ENCODE assay signal across 9 cellular contexts in the genomic region with DNA sequence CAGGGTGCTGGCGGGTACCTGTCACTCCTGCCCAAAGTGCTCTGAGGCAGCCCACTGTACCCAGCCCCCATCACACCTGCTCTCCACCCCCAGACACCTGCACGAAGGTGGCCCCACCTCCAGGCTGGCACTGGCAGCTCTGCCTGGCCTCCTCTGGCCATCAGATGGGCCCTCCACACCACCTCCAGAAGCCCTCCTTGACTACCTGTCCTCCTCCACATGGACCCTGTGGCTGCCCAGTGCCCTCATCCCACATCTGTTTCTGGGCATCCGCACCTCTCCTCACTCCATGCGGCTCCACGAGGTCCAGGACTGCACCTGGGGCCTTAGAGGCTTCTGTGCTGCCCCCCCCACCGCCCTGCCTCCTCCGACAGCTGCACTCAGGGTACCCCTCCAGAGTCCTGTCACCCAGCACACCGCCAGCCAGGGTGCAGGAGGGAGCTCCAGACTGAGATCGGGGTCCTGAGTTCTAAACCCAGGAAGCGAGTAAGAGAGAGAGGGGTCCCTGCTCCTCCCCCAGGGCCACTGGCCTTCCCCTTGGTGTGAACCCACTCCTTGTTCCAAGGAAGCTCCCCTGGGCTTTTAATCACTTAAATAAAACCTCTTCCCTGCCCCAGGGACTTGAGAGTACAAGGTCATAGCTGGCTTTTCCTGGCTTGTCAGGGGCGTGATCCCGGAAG. TPM values are rescaled to one million over a fixed set of nuclear protein-coding genes. Genes with fewer than 3 reads are reported as not detected.
DNase-seq lines count a peak whose midpoint lies in the region; ATAC-seq and TF ChIP-seq lines count a peak whose summit lies in the region.
"Had no signal": no experiment of that assay in that cellular context is flagged by ENCODE, and none has a peak within 500 bp of the region (broad histone marks: within the 10 kb centered on the region; RNA-seq: fewer than 3 reads in every experiment).

No MANE protein-coding gene starts in this region.

- H3K36me3 Mint-ChIP-seq in activated naive CD8-positive, alpha-beta T cell treated with anti-CD3 and anti-CD28 coated beads, Interleukin-2, amount 10 ng/mL, durations not matched to agents 7 days and 5 days = peaks cover 3% of the 10 kb centered on the region

- 48 to 68% methylated on average over 12 of the region's 12 CpGs for WGBS in sigmoid colon, 2 donors

- no peaks in the 10 kb centered on the region for H3K27me3 ChIP-seq in sigmoid colon
- no peaks in the 10 kb centered on the region for H3K27me3 ChIP-seq in HAP-1 (ENCODE audit: low read depth)

- no peaks in the 10 kb centered on the region for H3K9me3 Mint-ChIP-seq in activated naive CD8-positive, alpha-beta T cell treated with anti-CD3 and anti-CD28 coated beads, Interleukin-2, amount 10 ng/mL, durations not matched to agents 7 days and 5 days

- intact Hi-C loops in left cardiac atrium (cut with DNase I) = no loop called here
- intact Hi-C loops in sigmoid colon (cut with DNase I) = loop anchor here (5.0 kb wide), 1 partner anchor 100 kb away; no protein-coding TSS in a partner anchor

- H3K27ac Mint-ChIP-seq in activated naive CD8-positive, alpha-beta T cell treated with anti-CD3 and anti-CD28 coated beads, Interleukin-2, amount 10 ng/mL, durations not matched to agents 7 days and 5 days = peak overlapping the region; percentile 76

- H3K36me3 ChIP-seq in sigmoid colon = peaks cover 11 to 45% (median 14%) of the 10 kb centered on the region in 4 donors
- no peaks in the 10 kb centered on the region for H3K36me3 ChIP-seq in HAP-1 (replicated peaks)

- H3K4me1 ChIP-seq in sigmoid colon = peaks cover 0 to 52% (median 41%) of the 10 kb centered on the region in 4 donors
- 0 out of 2 replicates have a peak, but pooled peaks cover 5% of the 10 kb centered on the region for H3K4me1 ChIP-seq in HAP-1

- H3K4me3 Mint-ChIP-seq in activated naive CD8-positive, alpha-beta T cell treated with anti-CD3 and anti-CD28 coated beads, Interleukin-2, amount 10 ng/mL, durations not matched to agents 7 days and 5 days = peak overlapping the region; percentile 77

- in situ Hi-C loops in HAP-1 (cut with MboI; ENCODE audit: low sequenced_read_pairs) = no loop called here

- no peak for TF ChIP-seq EP300 in sigmoid colon (IDR thresholded peaks at IDR 0.05)

- no peak for TF ChIP-seq POLR2A in sigmoid colon (IDR thresholded peaks at IDR 0.05)

- DNase-seq in ELR (ENCODE audit: low read depth) (peak; percentile 33), left cardiac atrium (peak; percentile 22), sigmoid colon (no peak), HAP-1 (ENCODE audit: low spot score in 2 of 2) (no peak)
- no peak for DNase-seq in activated naive CD8-positive, alpha-beta T cell treated with anti-CD3 and anti-CD28 coated beads, Interleukin-2, amount 10 ng/mL, durations not matched to agents 7 days and 5 days
- DNase-seq: cortex of kidney had no signal

- H3K27ac ChIP-seq in sigmoid colon = peak overlapping the region; percentile 83 to 89 (median 86)

- H3K4me3 ChIP-seq in sigmoid colon (peak overlapping the region in 3 of 4 donors; percentile 87 to 100 (median 89)), HAP-1 (no peak overlapping the region)

- POLR2A ChIA-PET in activated naive CD8-positive, alpha-beta T cell treated with anti-CD3 and anti-CD28 coated beads, Interleukin-2, amount 10 ng/mL, durations not matched to agents 7 days and 5 days (lab: Charles Lee) = interaction anchor here (0.8 to 1.2 kb wide), 2 partner anchors 11 to 32 kb away, joined by 3 to 5 read pairs; no protein-coding TSS in a partner anchor

- H3K9me3 ChIP-seq in sigmoid colon (no peaks in the 10 kb centered on the region), HAP-1 (no peaks in the 10 kb centered on the region)

- ATAC-seq in activated naive CD8-positive, alpha-beta T cell treated with anti-CD3 and anti-CD28 coated beads, Interleukin-2, amount 10 ng/mL, durations not matched to agents 7 days and 5 days (ENCODE audit: low read depth) = no peak
- ATAC-seq in left cardiac atrium (no peak), HG03025 (IDR thresholded peaks at IDR 0.05; ENCODE audit: low FRiP score, unreplicated experiment) (no peak), GM19328 (IDR thresholded peaks at IDR 0.05; ENCODE audit: unreplicated experiment) (no peak), HG03135 (IDR thresholded peaks at IDR 0.05; ENCODE audit: unreplicated experiment) (no peak)

- H3K27me3 Mint-ChIP-seq in activated naive CD8-positive, alpha-beta T cell treated with anti-CD3 and anti-CD28 coated beads, Interleukin-2, amount 10 ng/mL, durations not matched to agents 7 days and 5 days = no peaks in the 10 kb centered on the region

- H3K4me1 Mint-ChIP-seq in activated naive CD8-positive, alpha-beta T cell treated with anti-CD3 and anti-CD28 coated beads, Interleukin-2, amount 10 ng/mL, durations not matched to agents 7 days and 5 days = peaks cover 37% of the 10 kb centered on the region

- TF ChIP-seq CTCF in sigmoid colon (IDR thresholded peaks at IDR 0.05) = no peak

RNA-seq across cellular contexts. Expression of gene CTSD, which starts 1.7 kb away (rescaled TPM):
- total RNA-seq in activated naive CD8-positive, alpha-beta T cell treated with anti-CD3 and anti-CD28 coated beads, Interleukin-2, amount 10 ng/mL, durations not matched to agents 7 days and 5 days = 100 to 1,000 TPM; 192 to 208 TPM
- 100 to 1,000 TPM; 635 to 667 TPM for total RNA-seq in left cardiac atrium
- 100 to 1,000 TPM; 173 to 222 (median 209) TPM for total RNA-seq in sigmoid colon
- 1,000 to 10,000 TPM in 1 of 3 donors, 100 to 1,000 TPM in 2; 251 to 1,586 (median 853) TPM for polyA plus RNA-seq in sigmoid colon

RNA-seq across cellular contexts. Expression of gene IFITM10, which starts 11.6 kb away (rescaled TPM):
- 1 to 10 TPM in 1 of 2 experiments, under 1 TPM in 1; 0.82 to 1.3 TPM for total RNA-seq in activated naive CD8-positive, alpha-beta T cell treated with anti-CD3 and anti-CD28 coated beads, Interleukin-2, amount 10 ng/mL, durations not matched to agents 7 days and 5 days
- total RNA-seq in left cardiac atrium = under 1 TPM; 0.27 to 0.76 TPM
- 1 to 10 TPM in 1 of 4 donors, under 1 TPM in 3; 0.36 to 1.4 (median 0.61) TPM for total RNA-seq in sigmoid colon
- under 1 TPM in 1 of 3 donors, not detected in 2; 0.60 TPM for polyA plus RNA-seq in sigmoid colon

Comparison
In these comparisons a context has a peak if more than half of its experiments do, and no peak if none do; other contexts are left out.
1. DNase-seq: peak in ELR (single experiment) and left cardiac atrium (single experiment); none in activated naive CD8-positive, alpha-beta T cell treated with anti-CD3 and anti-CD28 coated beads, Interleukin-2, amount 10 ng/mL, durations not matched to agents 7 days and 5 days (single experiment), sigmoid colon (single experiment) and HAP-1 (0 of 2).